1 cellular context compared by ENCODE assay signal in genomic region chr3:29186131-29186599, GRCh38.
TF ChIP-seq lines count a peak whose summit lies in the region.

No MANE protein-coding gene starts in this region.

TF ChIP-seq in SK-N-SH treated with all-trans-retinoic acid at 6 μM for 48 hours, 23 proteins besides CTCF, POLR2A, EP300 and RAD21 (continued from another document):
- TF ChIP-seq CREB5 (CRISPR knock-in tag; IDR thresholded peaks at IDR 0.05; ENCODE audit: low read depth) (peak; percentile 38; the same call in 1 of the 2 replicates), CSDC2 (CRISPR knock-in tag; IDR thresholded peaks at IDR 0.05) (peak; percentile 52; the same call in 1 of the 2 replicates)
TF ChIP-seq in SK-N-SH treated with all-trans-retinoic acid at 6 μM for 48 hours: peak in this region for 9.
